In the genomic region with DNA sequence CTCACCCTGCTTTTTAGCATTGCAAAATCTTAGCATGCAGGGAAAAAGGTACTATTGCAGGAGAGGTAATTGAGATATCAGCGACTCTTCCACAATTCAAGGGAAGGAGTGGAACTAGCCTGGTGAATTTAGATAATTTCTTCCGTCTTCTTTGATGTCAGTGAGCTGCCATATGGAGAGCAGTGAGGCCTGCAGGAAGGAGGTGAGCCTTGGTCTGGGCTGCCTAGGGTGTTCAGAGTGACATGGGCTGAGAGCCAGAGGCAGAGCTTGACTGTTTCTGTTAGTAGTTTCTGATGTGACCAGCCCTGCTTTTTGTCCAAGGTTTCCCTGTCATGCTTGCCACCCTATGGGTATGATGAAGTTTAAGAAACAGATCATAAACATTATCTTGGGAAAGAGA, we compare ENCODE assay signal across 8 cellular contexts. TPM values are rescaled to one million over a fixed set of nuclear protein-coding genes. Genes with fewer than 3 reads are reported as not detected.
DNase-seq lines count a peak whose midpoint lies in the region; ATAC-seq and TF ChIP-seq lines count a peak whose summit lies in the region.

No MANE protein-coding gene starts in this region.

- H3K9me2 ChIP-seq in OCI-LY7 (ENCODE audit: insufficient read depth, low read length) = no peaks in the 10 kb centered on the region

- DNase-seq in OCI-LY7 (ENCODE audit: low spot score) = peak; percentile 66
- DNase-seq in left ventricle myocardium superior = peak; percentile 52
- DNase-seq in suprapubic skin (ENCODE audit: low spot score in 2 of 2) = no peak
- DNase-seq in HuH-7.5 (ENCODE audit: low spot score) = no peak
- no peak for DNase-seq in mesenteric fat pad (ENCODE audit: low spot score)
- no peak for DNase-seq in activated naive CD4-positive, alpha-beta T cell treated with Interleukin-2 at 50 U/mL for 16 hours

- no peak for TF ChIP-seq POLR2A in suprapubic skin (IDR thresholded peaks at IDR 0.05)

- H3K4me3 ChIP-seq in OCI-LY7 (ENCODE audit: low read depth, low read length, poor library complexity, severe bottlenecking) (peak overlapping the region; percentile 46), suprapubic skin (no peak overlapping the region)

- H4K20me1 ChIP-seq in OCI-LY7 (ENCODE audit: insufficient read depth, low read length) = no peaks in the 10 kb centered on the region

- H2AFZ ChIP-seq in OCI-LY7 (ENCODE audit: low read length) = peak overlapping the region; percentile 79; the same call in 1 of the 2 replicates

- H3K79me2 ChIP-seq in OCI-LY7 (ENCODE audit: insufficient read depth, low read depth, low read length) = peaks cover 76% of the 10 kb centered on the region

- ATAC-seq in GM19395 (IDR thresholded peaks at IDR 0.05; ENCODE audit: unreplicated experiment) (peak; percentile 75), left ventricle myocardium superior (peak; percentile 83)

- H3K36me3 ChIP-seq in OCI-LY7 (ENCODE audit: insufficient read depth, low read length) = peaks cover 6% of the 10 kb centered on the region; the same call in 1 of the 2 replicates
- H3K36me3 ChIP-seq in suprapubic skin = no peaks in the 10 kb centered on the region

- 62% methylated on average over 2 of the region's 2 CpGs for WGBS in suprapubic skin

- CTCF ChIA-PET in OCI-LY7 (lab: Charles Lee; ENCODE audit: unreplicated experiment) = interaction anchor here (0.6 kb wide), 1 partner anchor 356 kb away, joined by 11 read pairs; the partner anchor contains the start of gene VDAC2

- H3K27me3 ChIP-seq in suprapubic skin = no peaks in the 10 kb centered on the region

- H3K4me2 ChIP-seq in OCI-LY7 (ENCODE audit: low read length) = peak overlapping the region; percentile 77

- TF ChIP-seq EP300 in suprapubic skin (IDR thresholded peaks at IDR 0.05) = no peak

- H3K4me1 ChIP-seq in OCI-LY7 (ENCODE audit: insufficient read depth, low read length, poor library complexity, severe bottlenecking) (peaks cover 40% of the 10 kb centered on the region), suprapubic skin (peaks cover 55% of the 10 kb centered on the region)

- POLR2A ChIA-PET in OCI-LY7 (lab: Charles Lee) = interaction anchor here (0.8 to 1.3 kb wide), 5 partner anchors 8 to 845 kb away, joined by 3 to 5 read pairs (median 3); no protein-coding TSS in a partner anchor

- TF ChIP-seq CTCF in 22Rv1 (IDR thresholded peaks at IDR 0.05) (no peak), OCI-LY7 (conservative IDR thresholded peaks at IDR 0.05; ENCODE audit: low read length) (no peak), suprapubic skin (IDR thresholded peaks at IDR 0.05) (no peak)

- peak overlapping the region; percentile 15; the same call in 1 of the 2 replicates for H3K27ac ChIP-seq in 22Rv1
- peak overlapping the region; percentile 71 for H3K27ac ChIP-seq in OCI-LY7 (ENCODE audit: low read depth, low read length, poor library complexity, severe bottlenecking)
- no peak overlapping the region for H3K27ac ChIP-seq in suprapubic skin

- H3K9me3 ChIP-seq in OCI-LY7 (ENCODE audit: low read length) = no peaks in the 10 kb centered on the region
- no peaks in the 10 kb centered on the region for H3K9me3 ChIP-seq in suprapubic skin

- BruUV-seq in OCI-LY7 (replicated peaks; lab: Mats Ljungman, UMichigan) = no TSS peak

- intact Hi-C loops in OCI-LY7 (cut with micrococcal nuclease; ENCODE audit: unreplicated experiment) (loop anchor here (2.0 kb wide), 1 partner anchor 28 kb away; the partner anchor contains the start of gene KAT6B), left ventricle myocardium superior (cut with micrococcal nuclease) (no loop called here)

RNA-seq across cellular contexts. Expression of gene KAT6B, which starts 28.6 kb away (rescaled TPM):
- total RNA-seq in OCI-LY7 (2014; rRNA removed; shearing (Covaris generic)) = 20.8 and 20.9 TPM in 2 replicates
- total RNA-seq in OCI-LY7 (2022) (31.4 and 40.8 TPM in 2 replicates), left ventricle myocardium superior (47.1 TPM), suprapubic skin (10 to 100 TPM; 34.2 to 84.2 (median 47.3) TPM), mesenteric fat pad (28.8 TPM)

Comparison
In these comparisons a context has a peak if more than half of its experiments do, and no peak if none do; other contexts are left out.
1. DNase-seq: peak in OCI-LY7 (single experiment) and left ventricle myocardium superior (single experiment); none in suprapubic skin (0 of 2), HuH-7.5 (single experiment), mesenteric fat pad (single experiment) and activated naive CD4-positive, alpha-beta T cell treated with Interleukin-2 at 50 U/mL for 16 hours (single experiment).